19 cellular contexts compared by ENCODE assay signal in the genomic region with DNA sequence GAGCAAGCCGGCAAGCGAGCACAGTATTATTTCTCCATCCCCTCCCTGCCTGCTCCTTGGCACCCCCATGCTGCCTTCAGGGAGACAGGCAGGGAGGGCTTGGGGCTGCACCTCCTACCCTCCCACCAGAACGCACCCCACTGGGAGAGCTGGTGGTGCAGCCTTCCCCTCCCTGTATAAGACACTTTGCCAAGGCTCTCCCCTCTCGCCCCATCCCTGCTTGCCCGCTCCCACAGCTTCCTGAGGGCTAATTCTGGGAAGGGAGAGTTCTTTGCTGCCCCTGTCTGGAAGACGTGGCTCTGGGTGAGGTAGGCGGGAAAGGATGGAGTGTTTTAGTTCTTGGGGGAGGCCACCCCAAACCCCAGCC. TPM values are rescaled to one million over a fixed set of nuclear protein-coding genes. Genes with fewer than 3 reads are reported as not detected.
DNase-seq lines count a peak whose midpoint lies in the region; ATAC-seq, FAIRE-seq and TF ChIP-seq lines count a peak whose summit lies in the region.
"Had no signal": no experiment of that assay in that cellular context is flagged by ENCODE, and none has a peak within 500 bp of the region (broad histone marks: within the 10 kb centered on the region; RNA-seq: fewer than 3 reads in every experiment).

No MANE protein-coding gene starts in this region.

- no peak overlapping the region for H3K14ac ChIP-seq in IMR-90 (replicated peaks; ENCODE audit: low read depth, low read length)

- peaks cover 27% of the 10 kb centered on the region for H3K4me1 Mint-ChIP-seq in activated CD8-positive, alpha-beta T cell treated with anti-CD3 and anti-CD28 coated beads for 36 hours (ENCODE audit: low read depth)
- H3K4me1 Mint-ChIP-seq in activated T-helper 1 cell treated with anti-CD3 and anti-CD28 coated beads, Interleukin-12 subunit alpha, Interleukin-12 subunit beta, Interleukin-2, Interleukin-4 antibody, amounts not matched to agents 30 ng/mL and 10 ng/mL and 1 ng/mL, durations not matched to agents 14 hours and 24 hours and 36 hours (ENCODE audit: low read depth): peaks cover 30% of the 10 kb centered on the region

- no peak overlapping the region for H3K4me3 Mint-ChIP-seq in activated CD8-positive, alpha-beta T cell treated with anti-CD3 and anti-CD28 coated beads for 36 hours
- H3K4me3 Mint-ChIP-seq in activated T-helper 1 cell treated with anti-CD3 and anti-CD28 coated beads, Interleukin-12 subunit alpha, Interleukin-12 subunit beta, Interleukin-2, Interleukin-4 antibody, amounts not matched to agents 30 ng/mL and 10 ng/mL and 1 ng/mL, durations not matched to agents 14 hours and 24 hours and 36 hours: no peak overlapping the region
- H3K4me3 Mint-ChIP-seq: activated CD8-positive, alpha-beta memory T cell treated with anti-CD3 and anti-CD28 coated beads, Interleukin-2, amount 10 ng/mL, durations not matched to agents 7 days and 5 days; activated T-cell treated with anti-CD3 and anti-CD28 coated beads, Interleukin-2, amount 50 U/mL, for 72 hours; stimulated activated naive CD8-positive, alpha-beta T cell treated with anti-CD3 and anti-CD28 coated beads, Interleukin-15, Interleukin-2, amounts not matched to agents 100 ng/mL and 50 ng/mL, for 24 hours had no signal

- no peak overlapping the region for H2AFZ ChIP-seq in IMR-90 (replicated peaks; ENCODE audit: low read length, poor library complexity)
- H2AFZ ChIP-seq in K562 (ENCODE audit: low read depth, low read length): peak overlapping the region; percentile 11; the same call in 1 of the 2 replicates
- H2AFZ ChIP-seq: GM23248 had no signal

- no peak overlapping the region for H3K23ac ChIP-seq in IMR-90 (ENCODE audit: low read depth, low read length)

- H3K4me1 ChIP-seq in IMR-90 (ENCODE audit: control insufficient read depth, insufficient read depth, low read length) (peaks cover 7% of the 10 kb centered on the region), K562 (replicated peaks in 1 of 2; ENCODE audit: control insufficient read depth in 2 of 2, insufficient read depth in 2 of 2, low read length in 2 of 2) (peaks cover 17 to 58% of the 10 kb centered on the region in 2 experiments; a peak in 4 of 5 replicates)

- TF ChIP-seq POLR2A in IMR-90 (IDR thresholded peaks at IDR 0.05; ENCODE audit: low read depth, low read length): no peak
- no peak for TF ChIP-seq POLR2A in K562 (conservative IDR thresholded peaks at IDR 0.05)

- H3K4me3 ChIP-seq in AG04450 (ENCODE audit: low read depth, low read length) (no peak overlapping the region), IMR-90 (ENCODE audit: insufficient read depth, low read depth, low read length) (no peak overlapping the region), K562 (no peak overlapping the region)
- H3K4me3 ChIP-seq: GM23248, psoas muscle had no signal

- BruUV-seq in IMR-90 (replicated peaks; lab: Mats Ljungman, UMichigan) (TSS peak; percentile 90), K562 (replicated peaks; lab: Mats Ljungman, UMichigan) (no TSS peak)

- H3K4me2 ChIP-seq in IMR-90 (ENCODE audit: low read depth, low read length) (no peak overlapping the region), K562 (ENCODE audit: insufficient read depth, low read length) (no peak overlapping the region)

- peaks cover 0 to 6% of the 10 kb centered on the region in 2 experiments; a peak in 1 of 4 replicates for H3K79me1 ChIP-seq in IMR-90 (ENCODE audit: low read depth in 1 of 2, low read length in 2 of 2)

- no peak overlapping the region for H4K5ac ChIP-seq in IMR-90 (ENCODE audit: low read depth, low read length)

- no peak overlapping the region for H2BK15ac ChIP-seq in IMR-90 (ENCODE audit: low read depth, low read length)

- no peak overlapping the region for H2AK5ac ChIP-seq in IMR-90 (ENCODE audit: low read depth, low read length)

- H3K27ac ChIP-seq in AG04450 (ENCODE audit: low read depth, low read length): peak overlapping the region; percentile 11
- no peak overlapping the region for H3K27ac ChIP-seq in IMR-90 (ENCODE audit: insufficient read depth, low read length)
- H3K27ac ChIP-seq in K562 (ENCODE audit: extremely low read depth, low read depth, low read length): no peak overlapping the region
- H3K27ac ChIP-seq: GM23248, psoas muscle had no signal

- dilution Hi-C loops in IMR-90 (cut with HindIII; ENCODE audit: low sequenced_read_pairs, unreplicated experiment): no loop called here

- POLR2A ChIA-PET in AG04450 (lab: Yijun Ruan, JAX): interaction anchor here (0.6 to 4.7 kb wide), 5 partner anchors 17 to 102 kb away, joined by 3 to 24 read pairs (median 6); partner anchors contain the start of genes SHMT2 and STAT6
- POLR2A ChIA-PET in IMR-90 (lab: Charles Lee; ENCODE audit: unreplicated experiment): no interaction called here
- POLR2A ChIA-PET in K562 (lab: Yijun Ruan, JAX): interaction anchor here (0.6 to 1.5 kb wide), 5 partner anchors 17 to 301 kb away, joined by 3 to 5 read pairs (median 4); partner anchors contain the start of gene SHMT2
- POLR2A ChIA-PET in activated CD8-positive, alpha-beta T cell treated with anti-CD3 and anti-CD28 coated beads for 36 hours (lab: Charles Lee): interaction anchor here (8.2 kb wide), 1 partner anchor 27 kb away, joined by 99 read pairs; a partner anchor contains a TSS

- intact Hi-C loops in IMR-90 (cut with micrococcal nuclease): loop anchor here (1.0 kb wide), 2 partner anchors 27 to 31 kb away; no protein-coding TSS in a partner anchor
- intact Hi-C loops in K562 (cut with micrococcal nuclease): loop anchor here (1.0 to 2.0 kb wide), 3 partner anchors 27 to 240 kb away; no protein-coding TSS in a partner anchor
- intact Hi-C loops in sciatic nerve (cut with DNase I): no loop called here
- intact Hi-C loops in activated CD8-positive, alpha-beta T cell treated with anti-CD3 and anti-CD28 coated beads for 36 hours (cut with micrococcal nuclease): loop anchor here (1.0 kb wide), 1 partner anchor 31 kb away; no protein-coding TSS in a partner anchor
- intact Hi-C loops in activated T-helper 1 cell treated with anti-CD3 and anti-CD28 coated beads, Interleukin-12 subunit alpha, Interleukin-12 subunit beta, Interleukin-2, Interleukin-4 antibody, amounts not matched to agents 30 ng/mL and 10 ng/mL and 1 ng/mL, durations not matched to agents 14 hours and 24 hours and 36 hours (cut with micrococcal nuclease): loop anchor here (1.0 kb wide), 3 partner anchors 27 to 247 kb away; partner anchors contain the start of gene GLI1

- H3K27me3 ChIP-seq in AG04450 (ENCODE audit: control insufficient read depth, insufficient read depth, low read length): peaks cover 23% of the 10 kb centered on the region
- peaks cover 29% of the 10 kb centered on the region; the same call in 1 of the 2 replicates for H3K27me3 ChIP-seq in IMR-90 (ENCODE audit: control insufficient read depth, insufficient read depth, low read length)
- H3K27me3 ChIP-seq in K562 (ENCODE audit: control insufficient read depth in 2 of 2, insufficient read depth in 2 of 2, low read length in 2 of 2): peaks cover 22 to 71% of the 10 kb centered on the region in 2 experiments; a peak in 4 of 5 replicates

- no peak overlapping the region for H2AK9ac ChIP-seq in IMR-90 (replicated peaks; ENCODE audit: low read depth, low read length, poor library complexity)

- no peak overlapping the region for H3K56ac ChIP-seq in IMR-90 (ENCODE audit: extremely low read depth, insufficient read depth, low read length)

- TF ChIP-seq RAD21 in IMR-90 (IDR thresholded peaks at IDR 0.05; ENCODE audit: low read length) (no peak), K562 (CRISPR knock-in tag; conservative IDR thresholded peaks at IDR 0.05 in 1 of 2, IDR thresholded peaks at IDR 0.05 in 1 of 2) (no peak)

- H3K4ac ChIP-seq in IMR-90 (ENCODE audit: low read depth, low read length): no peak overlapping the region

- no peak for DNase-seq in AG04450 (ENCODE audit: low read depth, low spot score)
- DNase-seq in IMR-90: no peak
- no peak for DNase-seq in K562 (ENCODE audit: extremely low read depth in 1 of 4, low spot score in 3 of 4)
- DNase-seq in sciatic nerve (ENCODE audit: low spot score): no peak
- no peak for DNase-seq in stimulated activated naive CD4-positive, alpha-beta T cell treated with Interleukin-2 at 50 U/mL for 16 hours (lab: John Stamatoyannopoulos, UW)
- DNase-seq in activated CD8-positive, alpha-beta T cell treated with anti-CD3 and anti-CD28 coated beads for 36 hours: no peak
- DNase-seq in globus pallidus (ENCODE audit: low spot score): no peak
- DNase-seq in activated T-helper 1 cell treated with anti-CD3 and anti-CD28 coated beads, Interleukin-12 subunit alpha, Interleukin-12 subunit beta, Interleukin-2, Interleukin-4 antibody, amounts not matched to agents 30 ng/mL and 10 ng/mL and 1 ng/mL, durations not matched to agents 14 hours and 24 hours and 36 hours (ENCODE audit: low spot score): no peak

- H3K36me3 ChIP-seq in IMR-90 (ENCODE audit: control insufficient read depth, insufficient read depth, low read length): peaks cover 61% of the 10 kb centered on the region
- H3K36me3 ChIP-seq in K562 (ENCODE audit: control insufficient read depth, insufficient read depth, low read length): no peaks in the 10 kb centered on the region

- no peak overlapping the region for H4K8ac ChIP-seq in IMR-90 (ENCODE audit: low read depth in 2 of 2, low read length in 2 of 2)

- no peaks in the 10 kb centered on the region for H3K36me3 Mint-ChIP-seq in activated CD8-positive, alpha-beta T cell treated with anti-CD3 and anti-CD28 coated beads for 36 hours (ENCODE audit: low read depth)
- H3K36me3 Mint-ChIP-seq in activated T-helper 1 cell treated with anti-CD3 and anti-CD28 coated beads, Interleukin-12 subunit alpha, Interleukin-12 subunit beta, Interleukin-2, Interleukin-4 antibody, amounts not matched to agents 30 ng/mL and 10 ng/mL and 1 ng/mL, durations not matched to agents 14 hours and 24 hours and 36 hours (ENCODE audit: low read depth): peaks cover 3% of the 10 kb centered on the region
- H3K36me3 Mint-ChIP-seq: activated CD8-positive, alpha-beta memory T cell treated with anti-CD3 and anti-CD28 coated beads, Interleukin-2, amount 10 ng/mL, durations not matched to agents 7 days and 5 days; naive thymus-derived CD4-positive, alpha-beta T cell; type B pancreatic cell had no signal

- in situ Hi-C loops in IMR-90 (cut with MboI; ENCODE audit: low sequenced_read_pairs): no loop called here
- in situ Hi-C loops in K562 (cut with MboI): no loop called here

- H2BK120ac ChIP-seq in IMR-90 (ENCODE audit: low read depth, low read length): no peak overlapping the region

- H3K9me3 Mint-ChIP-seq in activated CD8-positive, alpha-beta T cell treated with anti-CD3 and anti-CD28 coated beads for 36 hours: no peaks in the 10 kb centered on the region
- no peaks in the 10 kb centered on the region for H3K9me3 Mint-ChIP-seq in activated T-helper 1 cell treated with anti-CD3 and anti-CD28 coated beads, Interleukin-12 subunit alpha, Interleukin-12 subunit beta, Interleukin-2, Interleukin-4 antibody, amounts not matched to agents 30 ng/mL and 10 ng/mL and 1 ng/mL, durations not matched to agents 14 hours and 24 hours and 36 hours
- H3K9me3 Mint-ChIP-seq: activated T-cell treated with anti-CD3 and anti-CD28 coated beads, Interleukin-2, amount 50 U/mL, for 72 hours; naive thymus-derived CD4-positive, alpha-beta T cell; stimulated activated naive CD8-positive, alpha-beta T cell treated with anti-CD3 and anti-CD28 coated beads, Interleukin-15, Interleukin-2, amounts not matched to agents 100 ng/mL and 50 ng/mL, for 24 hours; type B pancreatic cell had no signal

- H4K20me1 ChIP-seq in IMR-90 (ENCODE audit: insufficient read depth, low read length): peaks cover 56% of the 10 kb centered on the region
- peaks cover 17% of the 10 kb centered on the region; the same call in 1 of the 2 replicates for H4K20me1 ChIP-seq in K562 (replicated peaks; ENCODE audit: control insufficient read depth, insufficient read depth, low read length)

- no peak overlapping the region for H3K27ac Mint-ChIP-seq in activated CD8-positive, alpha-beta T cell treated with anti-CD3 and anti-CD28 coated beads for 36 hours
- no peak overlapping the region for H3K27ac Mint-ChIP-seq in activated T-helper 1 cell treated with anti-CD3 and anti-CD28 coated beads, Interleukin-12 subunit alpha, Interleukin-12 subunit beta, Interleukin-2, Interleukin-4 antibody, amounts not matched to agents 30 ng/mL and 10 ng/mL and 1 ng/mL, durations not matched to agents 14 hours and 24 hours and 36 hours
- H3K27ac Mint-ChIP-seq: activated CD8-positive, alpha-beta memory T cell treated with anti-CD3 and anti-CD28 coated beads, Interleukin-2, amount 10 ng/mL, durations not matched to agents 7 days and 5 days; activated T-cell treated with anti-CD3 and anti-CD28 coated beads, Interleukin-2, amount 50 U/mL, for 72 hours; stimulated activated naive CD8-positive, alpha-beta T cell treated with anti-CD3 and anti-CD28 coated beads, Interleukin-15, Interleukin-2, amounts not matched to agents 100 ng/mL and 50 ng/mL, for 24 hours had no signal

- no peak for FAIRE-seq in K562 (lab: Jason Lieb, UNC)
- FAIRE-seq: bronchial epithelial cell, D721Med had no signal

- no peak overlapping the region for H3K18ac ChIP-seq in IMR-90 (ENCODE audit: low read depth, low read length)

- H3K27me3 Mint-ChIP-seq in activated CD8-positive, alpha-beta T cell treated with anti-CD3 and anti-CD28 coated beads for 36 hours: peaks cover 34% of the 10 kb centered on the region
- H3K27me3 Mint-ChIP-seq in activated T-helper 1 cell treated with anti-CD3 and anti-CD28 coated beads, Interleukin-12 subunit alpha, Interleukin-12 subunit beta, Interleukin-2, Interleukin-4 antibody, amounts not matched to agents 30 ng/mL and 10 ng/mL and 1 ng/mL, durations not matched to agents 14 hours and 24 hours and 36 hours (ENCODE audit: insufficient read depth): peaks cover 36% of the 10 kb centered on the region

- H3K9ac ChIP-seq in IMR-90 (ENCODE audit: low read depth, low read length) (no peak overlapping the region), K562 (ENCODE audit: insufficient read depth in 1 of 2, low read depth in 2 of 2, low read length in 2 of 2) (peak overlapping the region in 1 of 2 experiments; percentile 71; a peak in 1 of 4 replicates)
- H3K9ac ChIP-seq: GM23248 had no signal

- WGBS in IMR-90 (ENCODE audit: extremely low coverage in 2 of 2, insufficient read length in 1 of 2), 2 experiments: no CpG with 5 or more reads among the region's 7 CpGs
- 8% methylated on average over 3 of the region's 7 CpGs for WGBS in K562 (ENCODE audit: insufficient coverage, low coverage, missing lambda C conversion rate)

- TF ChIP-seq EP300 in K562 (IDR thresholded peaks at IDR 0.05; ENCODE audit: low read length): no peak

- ATAC-seq in IMR-90 (ENCODE audit: low read depth) (no peak), K562 (no peak), sciatic nerve (peak; percentile 4)
- no peak for ATAC-seq in activated CD8-positive, alpha-beta T cell treated with anti-CD3 and anti-CD28 coated beads for 36 hours

- no peak overlapping the region for H4K91ac ChIP-seq in IMR-90 (ENCODE audit: insufficient read depth, low read depth, low read length)

- TF ChIP-seq CTCF in AG04450 (IDR thresholded peaks at IDR 0.05; ENCODE audit: low read depth, low read length): no peak
- no peak for TF ChIP-seq CTCF in IMR-90 (conservative IDR thresholded peaks at IDR 0.05; ENCODE audit: low read depth, low read length)
- TF ChIP-seq CTCF in K562 (IDR thresholded peaks at IDR 0.05 in 2 of 3, conservative IDR thresholded peaks at IDR 0.05 in 1 of 3; ENCODE audit: insufficient read depth in 2 of 3, low read depth in 1 of 3, low read length in 3 of 3): no peak; a peak in 1 of 6 replicates
- TF ChIP-seq CTCF in activated CD8-positive, alpha-beta T cell treated with anti-CD3 and anti-CD28 coated beads for 36 hours (IDR thresholded peaks at IDR 0.05): no peak

- no peak overlapping the region for H2BK5ac ChIP-seq in IMR-90 (ENCODE audit: low read depth, low read length, poor library complexity, severe bottlenecking)

- no peaks in the 10 kb centered on the region for H3K9me1 ChIP-seq in IMR-90 (ENCODE audit: insufficient read depth, low read length)
- peaks cover 4% of the 10 kb centered on the region for H3K9me1 ChIP-seq in K562 (ENCODE audit: control insufficient read depth, insufficient read depth, low read length)

- no peak overlapping the region for H2BK20ac ChIP-seq in IMR-90 (ENCODE audit: low read depth, low read length)

- H3K9me3 ChIP-seq in AG04450 (ENCODE audit: control insufficient read depth, insufficient read depth, low read length) (no peaks in the 10 kb centered on the region; the same call in 1 of the 2 replicates), IMR-90 (ENCODE audit: control insufficient read depth, insufficient read depth, low read length) (no peaks in the 10 kb centered on the region), K562 (replicated peaks; ENCODE audit: control insufficient read depth, insufficient read depth, low read depth, low read length) (no peaks in the 10 kb centered on the region)
- H3K9me3 ChIP-seq: psoas muscle had no signal

- no peaks in the 10 kb centered on the region for H3K79me2 ChIP-seq in K562 (ENCODE audit: control insufficient read depth, insufficient read depth, low read length)

- CTCF ChIA-PET in AG04450 (lab: Charles Lee): interaction anchor here (1.6 to 7.0 kb wide), 5 partner anchors 18 to 246 kb away, joined by 4 to 161 read pairs (median 7); partner anchors contain the start of genes GLI1 and SHMT2
- CTCF ChIA-PET in IMR-90 (lab: Yijun Ruan, JAX): interaction anchor here (0.6 to 3.5 kb wide), 4 partner anchors 17 to 205 kb away, joined by 3 to 25 read pairs (median 12); partner anchors contain the start of gene SHMT2
- CTCF ChIA-PET in K562 (lab: Yijun Ruan, JAX; ENCODE audit: low intra/inter-chr PET ratio): interaction anchor here (0.5 to 7.2 kb wide), 8 partner anchors 17 to 250 kb away, joined by 3 to 186 read pairs (median 9); partner anchors contain the start of gene SHMT2
- CTCF ChIA-PET in activated CD8-positive, alpha-beta T cell treated with anti-CD3 and anti-CD28 coated beads for 36 hours (lab: Charles Lee): interaction anchor here (1.0 to 8.8 kb wide), 16 partner anchors 9 to 239 kb away, joined by 3 to 397 read pairs (median 8); partner anchors contain the start of genes LRP1, SHMT2, STAC3 and STAT6

RNA-seq across cellular contexts. Expression of gene NXPH4, which starts 3.9 kb away (rescaled TPM):
- polyA plus RNA-seq in AG04450 (2011; rRNA removed) (0.79 and 1.0 TPM in 2 replicates), IMR-90 (2012; rRNA removed) (3.3 and 3.8 TPM in 2 replicates), K562 (2011; rRNA removed) (0.49 and 1.7 TPM in 2 replicates), K562 (2014; fragmentation: Illumina TruSeq; extraction: Trizol) (1.1 and 1.9 TPM in 2 replicates), K562 (2014; fragmentation: Nextera tagmentation; extraction: Ambion mirVana) (not detected), K562 (2014; rRNA removed) (1.1 and 1.3 TPM in 2 replicates)
- polyA minus RNA-seq in AG04450 (2011; rRNA and poly(A)+ RNA removed): 0.61 and 1.4 TPM in 2 replicates
- total RNA-seq in IMR-90 (2012; rRNA removed) (0.36 and 0.56 TPM in 2 replicates), K562 (2014; rRNA removed) (1.0 and 1.4 TPM in 2 replicates), K562 (2014; rRNA removed; fragmentation: Illumina TruSeq; extraction: Trizol) (0.22 TPM in 1 of 2 replicates, not detected in the other), K562 (2015; rRNA removed; fragmentation: Illumina TruSeq; extraction: Trizol) (0.19 TPM in 1 of 2 replicates, not detected in the other), K562 (2021) (2.2 and 2.7 TPM in 2 replicates), sciatic nerve (0.27 TPM)
- 4.8 and 7.5 TPM in 2 replicates for polyA plus RNA-seq in IMR-90 (2012; cell fraction: cytosol; rRNA removed)
- polyA plus RNA-seq in IMR-90 (2012; cell fraction: nucleus; rRNA removed; ENCODE audit: low replicate concordance): 3.3 and 5.8 TPM in 2 replicates
- total RNA-seq in K562 (2011; cell fraction: chromatin; rRNA removed; ENCODE audit: low replicate concordance): 1.7 and 4.4 TPM in 2 replicates
- total RNA-seq in K562 (2011; cell fraction: nucleolus; rRNA removed): 4.7 and 5.7 TPM in 2 replicates
- 5.1 and 6.6 TPM in 2 replicates for total RNA-seq in K562 (2011; cell fraction: nucleoplasm; rRNA removed)
- 0.59 and 0.91 TPM in 2 replicates for polyA plus RNA-seq in K562 (2011; cell fraction: cytosol; rRNA removed)
- 2.4 and 3.4 TPM in 2 replicates for polyA plus RNA-seq in K562 (2011; cell fraction: nucleus; rRNA removed)
- 2.7 and 7.2 TPM in 2 replicates for polyA plus RNA-seq in K562 (2012)
- 0.30 TPM in 1 of 2 replicates, not detected in the other for polyA minus RNA-seq in K562 (2011; rRNA and poly(A)+ RNA removed)
- 3.2 and 4.1 TPM in 2 replicates for polyA minus RNA-seq in K562 (2011; cell fraction: cytosol; rRNA and poly(A)+ RNA removed)
- polyA minus RNA-seq in K562 (2011; cell fraction: nucleus; rRNA and poly(A)+ RNA removed): 0.67 and 1.00 TPM in 2 replicates
- total RNA-seq in activated CD8-positive, alpha-beta T cell treated with anti-CD3 and anti-CD28 coated beads for 36 hours: under 1 TPM; 0.41 to 0.45 TPM
- total RNA-seq in activated T-helper 1 cell treated with anti-CD3 and anti-CD28 coated beads, Interleukin-12 subunit alpha, Interleukin-12 subunit beta, Interleukin-2, Interleukin-4 antibody, amounts not matched to agents 30 ng/mL and 10 ng/mL and 1 ng/mL, durations not matched to agents 14 hours and 24 hours and 36 hours: 0.36 and 0.49 TPM in 2 replicates
- total RNA-seq: HepG2, skeletal muscle tissue had no signal
- polyA plus RNA-seq: naive thymus-derived CD4-positive, alpha-beta T cell had no signal

RNA-seq across cellular contexts. Expression of gene SHMT2, which starts 16.8 kb away (rescaled TPM):
- 266 and 314 TPM in 2 replicates for polyA plus RNA-seq in AG04450 (2011; rRNA removed)
- polyA minus RNA-seq in AG04450 (2011; rRNA and poly(A)+ RNA removed): 213 and 339 TPM in 2 replicates
- total RNA-seq in IMR-90 (2012; rRNA removed): 225 and 266 TPM in 2 replicates
- 302 and 364 TPM in 2 replicates for polyA plus RNA-seq in IMR-90 (2012; rRNA removed)
- polyA plus RNA-seq in IMR-90 (2012; cell fraction: cytosol; rRNA removed): 201 and 323 TPM in 2 replicates
- 303 and 511 TPM in 2 replicates for polyA plus RNA-seq in IMR-90 (2012; cell fraction: nucleus; rRNA removed; ENCODE audit: low replicate concordance)
- 95.6 and 251 TPM in 2 replicates for total RNA-seq in K562 (2011; cell fraction: chromatin; rRNA removed; ENCODE audit: low replicate concordance)
- 199 and 247 TPM in 2 replicates for total RNA-seq in K562 (2011; cell fraction: nucleolus; rRNA removed)
- total RNA-seq in K562 (2011; cell fraction: nucleoplasm; rRNA removed): 115 and 136 TPM in 2 replicates
- total RNA-seq in K562 (2014; rRNA removed): 194 and 217 TPM in 2 replicates
- 76.9 and 92.0 TPM in 2 replicates for total RNA-seq in K562 (2014; rRNA removed; fragmentation: Illumina TruSeq; extraction: Trizol)
- 115 and 119 TPM in 2 replicates for total RNA-seq in K562 (2015; rRNA removed; fragmentation: Illumina TruSeq; extraction: Trizol)
- total RNA-seq in K562 (2021): 227 and 243 TPM in 2 replicates
- 84.6 and 226 TPM in 2 replicates for polyA plus RNA-seq in K562 (2011; rRNA removed)
- polyA plus RNA-seq in K562 (2011; cell fraction: cytosol; rRNA removed): 268 and 390 TPM in 2 replicates
- polyA plus RNA-seq in K562 (2011; cell fraction: nucleus; rRNA removed): 341 and 344 TPM in 2 replicates
- polyA plus RNA-seq in K562 (2012): 190 and 549 TPM in 2 replicates
- 319 and 377 TPM in 2 replicates for polyA plus RNA-seq in K562 (2014; fragmentation: Illumina TruSeq; extraction: Trizol)
- polyA plus RNA-seq in K562 (2014; fragmentation: Nextera tagmentation; extraction: Ambion mirVana): 10 to 100 TPM; 46.1 to 81.5 TPM
- 154 and 158 TPM in 2 replicates for polyA plus RNA-seq in K562 (2014; rRNA removed)
- polyA minus RNA-seq in K562 (2011; rRNA and poly(A)+ RNA removed): 95.0 and 99.1 TPM in 2 replicates
- 155 and 228 TPM in 2 replicates for polyA minus RNA-seq in K562 (2011; cell fraction: cytosol; rRNA and poly(A)+ RNA removed)
- polyA minus RNA-seq in K562 (2011; cell fraction: nucleus; rRNA and poly(A)+ RNA removed): 97.1 and 133 TPM in 2 replicates
- 41.9 TPM for total RNA-seq in sciatic nerve
- total RNA-seq in activated CD8-positive, alpha-beta T cell treated with anti-CD3 and anti-CD28 coated beads for 36 hours: 100 to 1,000 TPM; 480 to 529 TPM
- 276 and 280 TPM in 2 replicates for total RNA-seq in activated T-helper 1 cell treated with anti-CD3 and anti-CD28 coated beads, Interleukin-12 subunit alpha, Interleukin-12 subunit beta, Interleukin-2, Interleukin-4 antibody, amounts not matched to agents 30 ng/mL and 10 ng/mL and 1 ng/mL, durations not matched to agents 14 hours and 24 hours and 36 hours

RNA-seq across cellular contexts. Expression of gene STAC3, which starts 38.3 kb away (rescaled TPM):
- polyA plus RNA-seq in AG04450 (2011; rRNA removed) (0.25 and 0.65 TPM in 2 replicates), IMR-90 (2012; rRNA removed) (0.67 and 0.80 TPM in 2 replicates), K562 (2011; rRNA removed) (4.0 and 5.6 TPM in 2 replicates), K562 (2014; fragmentation: Illumina TruSeq; extraction: Trizol) (6.2 and 7.3 TPM in 2 replicates), K562 (2014; fragmentation: Nextera tagmentation; extraction: Ambion mirVana) (under 1 TPM; 0.45 to 0.46 TPM), K562 (2014; rRNA removed) (4.8 and 6.4 TPM in 2 replicates)
- polyA minus RNA-seq in AG04450 (2011; rRNA and poly(A)+ RNA removed): 0.60 and 1.6 TPM in 2 replicates
- total RNA-seq in IMR-90 (2012; rRNA removed) (under 0.01 and 0.18 TPM in 2 replicates), K562 (2014; rRNA removed) (2.3 and 2.7 TPM in 2 replicates), K562 (2014; rRNA removed; fragmentation: Illumina TruSeq; extraction: Trizol) (2.4 and 2.7 TPM in 2 replicates), K562 (2015; rRNA removed; fragmentation: Illumina TruSeq; extraction: Trizol) (3.3 and 3.5 TPM in 2 replicates), K562 (2021) (3.5 and 4.6 TPM in 2 replicates), sciatic nerve (1.9 TPM)
- polyA plus RNA-seq in IMR-90 (2012; cell fraction: cytosol; rRNA removed): 0.13 and 0.66 TPM in 2 replicates
- polyA plus RNA-seq in IMR-90 (2012; cell fraction: nucleus; rRNA removed; ENCODE audit: low replicate concordance): 2.9 and 4.4 TPM in 2 replicates
- total RNA-seq in K562 (2011; cell fraction: chromatin; rRNA removed; ENCODE audit: low replicate concordance): 7.4 and 7.7 TPM in 2 replicates
- total RNA-seq in K562 (2011; cell fraction: nucleolus; rRNA removed): 3.8 and 5.3 TPM in 2 replicates
- total RNA-seq in K562 (2011; cell fraction: nucleoplasm; rRNA removed): 4.4 and 6.1 TPM in 2 replicates
- polyA plus RNA-seq in K562 (2011; cell fraction: cytosol; rRNA removed): 1.9 and 3.3 TPM in 2 replicates
- polyA plus RNA-seq in K562 (2011; cell fraction: nucleus; rRNA removed): 6.3 and 11.3 TPM in 2 replicates
- 7.5 and 8.5 TPM in 2 replicates for polyA plus RNA-seq in K562 (2012)
- 3.2 TPM in 2 replicates for polyA minus RNA-seq in K562 (2011; rRNA and poly(A)+ RNA removed)
- polyA minus RNA-seq in K562 (2011; cell fraction: cytosol; rRNA and poly(A)+ RNA removed): 1.0 and 1.5 TPM in 2 replicates
- polyA minus RNA-seq in K562 (2011; cell fraction: nucleus; rRNA and poly(A)+ RNA removed): 1.3 and 3.9 TPM in 2 replicates
- total RNA-seq in activated CD8-positive, alpha-beta T cell treated with anti-CD3 and anti-CD28 coated beads for 36 hours: 1 to 10 TPM; 1.7 to 2.1 TPM
- total RNA-seq in activated T-helper 1 cell treated with anti-CD3 and anti-CD28 coated beads, Interleukin-12 subunit alpha, Interleukin-12 subunit beta, Interleukin-2, Interleukin-4 antibody, amounts not matched to agents 30 ng/mL and 10 ng/mL and 1 ng/mL, durations not matched to agents 14 hours and 24 hours and 36 hours: 3.1 and 4.2 TPM in 2 replicates
- polyA plus RNA-seq: naive thymus-derived CD4-positive, alpha-beta T cell had no signal
